Comparison of ENCODE assay signal across 8 cellular contexts in genomic region chr16:31105677-31106213, GRCh38. TPM values are rescaled to one million over a fixed set of nuclear protein-coding genes. Genes with fewer than 3 reads are reported as not detected.
DNase-seq lines count a peak whose midpoint lies in the region; ATAC-seq and TF ChIP-seq lines count a peak whose summit lies in the region.

No MANE protein-coding gene starts in this region.

- H3K36me3 ChIP-seq in left lung = peaks cover 0 to 14% of the 10 kb centered on the region in 2 donors

- no peaks in the 10 kb centered on the region for H3K9me3 ChIP-seq in left lung

- intact Hi-C loops in left lung (cut with DNase I) = no loop called here

- H3K27ac ChIP-seq in caudate nucleus (ENCODE audit: low read depth, low read length) (no peak overlapping the region), left lung (peak overlapping the region in 1 of 2 donors; percentile 62)

- peak overlapping the region in 1 of 2 donors; percentile 13 for H3K4me3 ChIP-seq in left lung

- peaks cover 14 to 29% of the 10 kb centered on the region in 2 donors for H3K4me1 ChIP-seq in left lung

- peak; percentile 52 for ATAC-seq in GM18909 (IDR thresholded peaks at IDR 0.05; ENCODE audit: poor library complexity, unreplicated experiment)
- peak; percentile 93 for ATAC-seq in left lung

- DNase-seq in AG09319 (ENCODE audit: extremely low read depth, low read depth) = peak; percentile 27
- peak; percentile 85 for DNase-seq in NAMALWA (ENCODE audit: low spot score)
- peak; percentile 70 for DNase-seq in activated CD4-positive, CD25-positive, alpha-beta regulatory T cell treated with anti-CD3 and anti-CD28 coated beads, Interleukin-2, amount 50 U/mL, for 16 hours (ENCODE audit: low read depth, low spot score)
- peak in 52 of 61 donors; percentile 20 to 80 (median 59) for DNase-seq in caudate nucleus (lab: John Stamatoyannopoulos, UW)
- DNase-seq in left lung = peak; percentile 87 to 97
- peak; percentile 66 to 81 for DNase-seq in stimulated activated CD4-positive, alpha-beta T cell treated with anti-CD3 and anti-CD28 coated beads, Interleukin-4, amount 100 ng/mL, for 4 hours
- no peak for DNase-seq in NCI-H1436 treated with DMSO at 0.1 percent for 48 hours (lab: John Stamatoyannopoulos, UW)

- TF ChIP-seq CTCF in AG09319 (IDR thresholded peaks at IDR 0.05; ENCODE audit: low read depth, low read length) = peak; percentile 77
- TF ChIP-seq CTCF in left lung (IDR thresholded peaks at IDR 0.05) = peak; percentile 79 to 81

- no peaks in the 10 kb centered on the region for H3K27me3 ChIP-seq in left lung

RNA-seq across cellular contexts. Expression of gene BCKDK, which starts 2.4 kb away (rescaled TPM):
- 10 to 100 TPM; 36.1 to 43.8 TPM for total RNA-seq in left lung

RNA-seq across cellular contexts. Expression of gene VKORC1, which starts 11.1 kb away (rescaled TPM):
- 100 to 1,000 TPM in 1 of 2 donors, 10 to 100 TPM in 1; 76.4 to 102 TPM for total RNA-seq in left lung

RNA-seq across cellular contexts. Expression of gene KAT8, which starts 11.7 kb away (rescaled TPM):
- total RNA-seq in left lung = 10 to 100 TPM; 49.8 to 55.0 TPM

RNA-seq across cellular contexts. Expression of gene PRSS53, which starts 17.0 kb away (rescaled TPM):
- 1 to 10 TPM; 1.9 to 2.9 TPM for total RNA-seq in left lung

RNA-seq across cellular contexts. Expression of gene PRSS8, which starts 29.8 kb away (rescaled TPM):
- 100 to 1,000 TPM in 1 of 2 donors, 10 to 100 TPM in 1; 61.2 to 129 TPM for total RNA-seq in left lung
